ENCODE assay signal across 17 cellular contexts in genomic region chr1:3084726-3085125, GRCh38. TPM values are rescaled to one million over a fixed set of nuclear protein-coding genes. Genes with fewer than 3 reads are reported as not detected.
A peak's percentile ranks its signal among the peaks of the same experiment; 100 is the strongest.
DNase-seq lines count a peak whose midpoint lies in the region; ATAC-seq and TF ChIP-seq lines count a peak whose summit lies in the region.
"Had no signal": no experiment of that assay in that cellular context is flagged by ENCODE, and none has a peak within 500 bp of the region (broad histone marks: within the 10 kb centered on the region; RNA-seq: fewer than 3 reads in every experiment).

No MANE protein-coding gene starts in this region.

- no peaks in the 10 kb centered on the region for H3K9me3 ChIP-seq in osteoblast (ENCODE audit: low read depth, low read length)
- H3K9me3 ChIP-seq: A549, Caco-2 had no signal

- no peak for TF ChIP-seq CTCF in osteoblast (IDR thresholded peaks at IDR 0.05; ENCODE audit: extremely low read depth, low read depth, low read length)

- H2AFZ ChIP-seq in osteoblast (ENCODE audit: low read length): no peak overlapping the region
- H2AFZ ChIP-seq: GM23338 had no signal

- H4K20me1 ChIP-seq in osteoblast (ENCODE audit: insufficient read depth, low read length): peaks cover 4% of the 10 kb centered on the region

- H3K27me3 ChIP-seq in layer of hippocampus (ENCODE audit: control insufficient read depth, insufficient read depth, low read length) (no peaks in the 10 kb centered on the region), osteoblast (ENCODE audit: insufficient read depth, low read length) (no peaks in the 10 kb centered on the region)

- H3K4me1 ChIP-seq in osteoblast (ENCODE audit: insufficient read depth, low read length): no peaks in the 10 kb centered on the region
- H3K4me1 ChIP-seq: A549, Caco-2 had no signal

- H3K27ac ChIP-seq in layer of hippocampus (ENCODE audit: low read depth, low read length) (peak overlapping the region; percentile 38), osteoblast (ENCODE audit: low read depth, low read length) (no peak overlapping the region)
- H3K27ac ChIP-seq: 22Rv1, A549, C4-2B had no signal

- H3K36me3 ChIP-seq in osteoblast (ENCODE audit: insufficient read depth, low read length): no peaks in the 10 kb centered on the region

- no peaks in the 10 kb centered on the region for H3K79me2 ChIP-seq in osteoblast (ENCODE audit: insufficient read depth, low read length)

- ATAC-seq in GM19467 (IDR thresholded peaks at IDR 0.05; ENCODE audit: unreplicated experiment) (no peak), GM21825 (IDR thresholded peaks at IDR 0.05; ENCODE audit: unreplicated experiment) (no peak)
- ATAC-seq: A549, K562 had no signal

- no peak overlapping the region for H3K4me3 ChIP-seq in osteoblast (ENCODE audit: insufficient read depth, low read length)
- H3K4me3 ChIP-seq: A549, GM23338, K562 had no signal

- DNase-seq in NCI-H1105 treated with DMSO at 0.1 percent for 48 hours (lab: John Stamatoyannopoulos, UW): peak; percentile 2
- no peak for DNase-seq in NCI-H1105 (lab: John Stamatoyannopoulos, UW)
- DNase-seq in RPMI8226: peak; percentile 45
- no peak for DNase-seq in osteoblast (ENCODE audit: insufficient read length, low spot score, missing footprints)
- DNase-seq: AML-193; Caco-2; CD4-positive, alpha-beta T cell; GF-D8; IMR-90 had no signal

- H3K4me2 ChIP-seq in osteoblast (ENCODE audit: insufficient read depth, low read length): no peak overlapping the region
- H3K4me2 ChIP-seq: A549, GM23338 had no signal

RNA-seq across cellular contexts. Expression of gene PRDM16, which starts 15.7 kb away (rescaled TPM):
- total RNA-seq in osteoblast: 6.5 and 8.3 TPM in 2 replicates
- total RNA-seq: CD4-positive, alpha-beta T cell; IMR-90 had no signal

Comparison
In these comparisons a context has a peak if more than half of its experiments do, and no peak if none do; other contexts are left out.
1. DNase-seq: peak in NCI-H1105 treated with DMSO at 0.1 percent for 48 hours (single experiment) and RPMI8226 (single experiment); none in NCI-H1105 (single experiment) and osteoblast (single experiment).